Comparison of ENCODE assay signal across 1 cellular context in the genomic region with DNA sequence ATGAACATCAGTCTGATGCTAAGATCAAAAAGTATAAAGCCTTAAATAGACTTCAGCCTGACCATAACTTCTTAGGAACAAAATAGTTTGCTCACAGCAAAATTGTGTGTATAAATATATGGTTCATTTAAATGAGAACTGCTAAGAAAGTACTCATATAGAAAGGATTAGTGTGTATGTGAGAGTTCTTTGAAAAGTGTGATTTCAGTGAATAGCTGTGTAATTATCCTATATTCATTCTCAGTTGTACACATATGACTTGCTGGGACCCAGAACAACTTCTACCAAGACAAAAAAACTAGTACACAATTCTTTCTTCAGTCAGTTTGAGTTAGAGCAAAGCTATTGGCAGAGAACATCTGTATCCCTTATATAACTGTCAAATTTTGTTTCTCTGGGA.
TF ChIP-seq lines count a peak whose summit lies in the region.

No MANE protein-coding gene starts in this region.

TF ChIP-seq in HepG2, 621 proteins besides CTCF, POLR2A, EP300 and RAD21:
- TF ChIP-seq, protein P1, sequence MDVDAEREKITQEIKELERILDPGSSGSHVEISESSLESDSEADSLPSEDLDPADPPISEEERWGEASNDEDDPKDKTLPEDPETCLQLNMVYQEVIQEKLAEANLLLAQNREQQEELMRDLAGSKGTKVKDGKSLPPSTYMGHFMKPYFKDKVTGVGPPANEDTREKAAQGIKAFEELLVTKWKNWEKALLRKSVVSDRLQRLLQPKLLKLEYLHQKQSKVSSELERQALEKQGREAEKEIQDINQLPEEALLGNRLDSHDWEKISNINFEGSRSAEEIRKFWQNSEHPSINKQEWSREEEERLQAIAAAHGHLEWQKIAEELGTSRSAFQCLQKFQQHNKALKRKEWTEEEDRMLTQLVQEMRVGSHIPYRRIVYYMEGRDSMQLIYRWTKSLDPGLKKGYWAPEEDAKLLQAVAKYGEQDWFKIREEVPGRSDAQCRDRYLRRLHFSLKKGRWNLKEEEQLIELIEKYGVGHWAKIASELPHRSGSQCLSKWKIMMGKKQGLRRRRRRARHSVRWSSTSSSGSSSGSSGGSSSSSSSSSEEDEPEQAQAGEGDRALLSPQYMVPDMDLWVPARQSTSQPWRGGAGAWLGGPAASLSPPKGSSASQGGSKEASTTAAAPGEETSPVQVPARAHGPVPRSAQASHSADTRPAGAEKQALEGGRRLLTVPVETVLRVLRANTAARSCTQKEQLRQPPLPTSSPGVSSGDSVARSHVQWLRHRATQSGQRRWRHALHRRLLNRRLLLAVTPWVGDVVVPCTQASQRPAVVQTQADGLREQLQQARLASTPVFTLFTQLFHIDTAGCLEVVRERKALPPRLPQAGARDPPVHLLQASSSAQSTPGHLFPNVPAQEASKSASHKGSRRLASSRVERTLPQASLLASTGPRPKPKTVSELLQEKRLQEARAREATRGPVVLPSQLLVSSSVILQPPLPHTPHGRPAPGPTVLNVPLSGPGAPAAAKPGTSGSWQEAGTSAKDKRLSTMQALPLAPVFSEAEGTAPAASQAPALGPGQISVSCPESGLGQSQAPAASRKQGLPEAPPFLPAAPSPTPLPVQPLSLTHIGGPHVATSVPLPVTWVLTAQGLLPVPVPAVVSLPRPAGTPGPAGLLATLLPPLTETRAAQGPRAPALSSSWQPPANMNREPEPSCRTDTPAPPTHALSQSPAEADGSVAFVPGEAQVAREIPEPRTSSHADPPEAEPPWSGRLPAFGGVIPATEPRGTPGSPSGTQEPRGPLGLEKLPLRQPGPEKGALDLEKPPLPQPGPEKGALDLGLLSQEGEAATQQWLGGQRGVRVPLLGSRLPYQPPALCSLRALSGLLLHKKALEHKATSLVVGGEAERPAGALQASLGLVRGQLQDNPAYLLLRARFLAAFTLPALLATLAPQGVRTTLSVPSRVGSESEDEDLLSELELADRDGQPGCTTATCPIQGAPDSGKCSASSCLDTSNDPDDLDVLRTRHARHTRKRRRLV (CRISPR knock-in tag; IDR thresholded peaks at IDR 0.05) = no peak
- TF ChIP-seq CREM (IDR thresholded peaks at IDR 0.05) = 0 out of 2 replicates have a peak, but pooled peaks have one; percentile 20
- TF ChIP-seq CREM (CRISPR knock-in tag; IDR thresholded peaks at IDR 0.05) = no peak
- no peak for TF ChIP-seq ZNF282 (IDR thresholded peaks at IDR 0.05; ENCODE audit: partially characterized antibody)
